25 cellular contexts compared by ENCODE assay signal in the genomic region with DNA sequence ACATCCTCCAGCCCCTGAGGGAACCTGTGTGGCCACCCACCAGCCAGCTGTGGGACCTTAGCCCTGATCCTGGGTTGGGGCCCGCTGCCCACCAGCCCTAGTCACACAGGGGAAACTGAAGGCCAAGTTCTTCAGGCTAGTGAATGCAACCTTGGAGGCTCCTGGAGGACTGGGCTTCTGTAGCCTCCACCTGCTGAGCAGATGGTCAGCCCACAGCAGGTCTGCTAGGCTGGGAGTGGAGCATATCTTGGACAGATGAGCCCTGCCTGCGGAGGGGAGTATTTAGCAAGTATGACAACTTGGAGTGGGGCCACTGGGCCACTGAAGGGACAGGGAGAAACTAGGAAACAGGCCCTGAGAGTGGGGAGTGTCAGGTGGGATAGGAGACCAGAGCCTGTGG. TPM values are rescaled to one million over a fixed set of nuclear protein-coding genes. Genes with fewer than 3 reads are reported as not detected.
DNase-seq lines count a peak whose midpoint lies in the region; ATAC-seq, FAIRE-seq and TF ChIP-seq lines count a peak whose summit lies in the region.
"Had no signal": no experiment of that assay in that cellular context is flagged by ENCODE, and none has a peak within 500 bp of the region (broad histone marks: within the 10 kb centered on the region; RNA-seq: fewer than 3 reads in every experiment).

No MANE protein-coding gene starts in this region.

- in situ Hi-C loops in HepG2 (cut with HindIII; ENCODE audit: extremely low pct_ligation_motif_present, low pct_unique_long_range_greater_than_20kb) = no loop called here

- TF ChIP-seq EP300 in HepG2 (IDR thresholded peaks at IDR 0.05; ENCODE audit: low read depth in 2 of 2, low read length in 2 of 2) = no peak
- TF ChIP-seq EP300 in HepG2 (CRISPR knock-in tag; IDR thresholded peaks at IDR 0.05; ENCODE audit: borderline replicate concordance) = no peak

- H3K4me2 ChIP-seq in HepG2 (ENCODE audit: low read depth, low read length) = no peak overlapping the region

- H3K4me3 Mint-ChIP-seq in neural crest cell = no peak overlapping the region
- H3K4me3 Mint-ChIP-seq in stimulated activated naive B cell treated with anti-CD40 and anti-IgM and Interleukin-4, amounts not matched to agents 10 μg/mL and 1 μg/mL and 100 μg/mL, for 72 hours = no peak overlapping the region

- H4K20me1 ChIP-seq in HepG2 (ENCODE audit: insufficient read depth, low read length) = no peaks in the 10 kb centered on the region

- no peak for TF ChIP-seq RAD21 in HepG2 (CRISPR knock-in tag; IDR thresholded peaks at IDR 0.05)

- H3K4me1 ChIP-seq in HepG2 (ENCODE audit: insufficient read depth, low read length) (peaks cover 47% of the 10 kb centered on the region), right lobe of liver (no peaks in the 10 kb centered on the region)

- H3K4me3 ChIP-seq in HepG2 (replicated peaks in 1 of 3; ENCODE audit: insufficient read depth in 1 of 3, low read depth in 2 of 3, low read length in 3 of 3) (no peak overlapping the region), right lobe of liver (no peak overlapping the region)
- H3K4me3 ChIP-seq: SK-N-MC had no signal

- H3K9me3 ChIP-seq in HepG2 (ENCODE audit: low read length) (no peaks in the 10 kb centered on the region), right lobe of liver (no peaks in the 10 kb centered on the region)

- no peaks in the 10 kb centered on the region for H3K9me3 Mint-ChIP-seq in neural crest cell
- no peaks in the 10 kb centered on the region for H3K9me3 Mint-ChIP-seq in stimulated activated naive B cell treated with anti-CD40 and anti-IgM and Interleukin-4, amounts not matched to agents 10 μg/mL and 1 μg/mL and 100 μg/mL, for 72 hours

- H3K27me3 ChIP-seq in HepG2 (ENCODE audit: control insufficient read depth in 1 of 2, insufficient read depth in 2 of 2, low read length in 2 of 2) (peaks cover 5 to 40% of the 10 kb centered on the region in 2 experiments; a peak in 4 of 5 replicates), right lobe of liver (no peaks in the 10 kb centered on the region)

- no peak overlapping the region for H2AFZ ChIP-seq in HepG2 (ENCODE audit: low read length)

- CTCF ChIA-PET in HepG2 (lab: Yijun Ruan, JAX; ENCODE audit: low intra/inter-chr PET ratio, low total read pairs) = no interaction called here

- no peaks in the 10 kb centered on the region for H3K36me3 Mint-ChIP-seq in neural crest cell (ENCODE audit: low read depth)
- H3K36me3 Mint-ChIP-seq in stimulated activated naive B cell treated with anti-CD40 and anti-IgM and Interleukin-4, amounts not matched to agents 10 μg/mL and 1 μg/mL and 100 μg/mL, for 72 hours = no peaks in the 10 kb centered on the region

- H3K36me3 ChIP-seq in HepG2 (replicated peaks in 1 of 2; ENCODE audit: control insufficient read depth in 1 of 2, insufficient read depth in 2 of 2, low read length in 2 of 2) (no peaks in the 10 kb centered on the region), right lobe of liver (no peaks in the 10 kb centered on the region)

- intact Hi-C loops in HepG2 (cut with micrococcal nuclease; ENCODE audit: unreplicated experiment) (no loop called here), right lobe of liver (cut with DNase I) (no loop called here)

- peak overlapping the region; percentile 12 for H3K27ac Mint-ChIP-seq in neural crest cell (ENCODE audit: unreplicated experiment)
- peak overlapping the region; percentile 62 for H3K27ac Mint-ChIP-seq in stimulated activated naive B cell treated with anti-CD40 and anti-IgM and Interleukin-4, amounts not matched to agents 10 μg/mL and 1 μg/mL and 100 μg/mL, for 72 hours

- peaks cover 10% of the 10 kb centered on the region for H3K27me3 Mint-ChIP-seq in neural crest cell (ENCODE audit: low read depth)
- H3K27me3 Mint-ChIP-seq in stimulated activated naive B cell treated with anti-CD40 and anti-IgM and Interleukin-4, amounts not matched to agents 10 μg/mL and 1 μg/mL and 100 μg/mL, for 72 hours = peaks cover 0 to 9% of the 10 kb centered on the region in 2 donors

- TF ChIP-seq CTCF in HepG2 (CRISPR knock-in tag; IDR thresholded peaks at IDR 0.05) (no peak), right lobe of liver (IDR thresholded peaks at IDR 0.05) (no peak), neural crest cell (conservative IDR thresholded peaks at IDR 0.05) (no peak)

- ATAC-seq in HepG2 = peak; percentile 20
- no peak for ATAC-seq in right lobe of liver
- no peak for ATAC-seq in stimulated activated naive B cell treated with anti-CD40 and anti-IgM and Interleukin-4, amounts not matched to agents 10 μg/mL and 1 μg/mL and 100 μg/mL, for 72 hours (replicated peaks)

- WGBS in HepG2 (ENCODE audit: low lambda C conversion rate) = 37% methylated on average over 2 of the region's 2 CpGs
- 100% methylated on average over 1 of the region's 2 CpGs for WGBS in right lobe of liver (ENCODE audit: insufficient coverage, low coverage, low lambda C conversion rate, missing lambda C conversion rate)

- H3K4me1 Mint-ChIP-seq in neural crest cell = no peaks in the 10 kb centered on the region
- H3K4me1 Mint-ChIP-seq in stimulated activated naive B cell treated with anti-CD40 and anti-IgM and Interleukin-4, amounts not matched to agents 10 μg/mL and 1 μg/mL and 100 μg/mL, for 72 hours = peaks cover 11 to 21% of the 10 kb centered on the region in 2 donors

- no peak overlapping the region for H3K27ac ChIP-seq in HepG2 (ENCODE audit: extremely low read length, insufficient read depth, low read length)
- no peak overlapping the region for H3K27ac ChIP-seq in right lobe of liver
- H3K27ac ChIP-seq: SK-N-MC had no signal

- TF ChIP-seq POLR2A in HepG2 (IDR thresholded peaks at IDR 0.05; ENCODE audit: insufficient read depth in 1 of 2, low read depth in 2 of 2, low read length in 2 of 2) (no peak), right lobe of liver (IDR thresholded peaks at IDR 0.05) (no peak)

- FAIRE-seq in HepG2 (lab: Jason Lieb, UNC) = no peak
- FAIRE-seq: G401.6, RCC 7860 had no signal

- H3K79me2 ChIP-seq in HepG2 (ENCODE audit: insufficient read depth, low read length) = no peaks in the 10 kb centered on the region

- POLR2A ChIA-PET in HepG2 (lab: Yijun Ruan, JAX) = interaction anchor here (2.3 kb wide), 1 partner anchor 10 kb away, joined by 9 read pairs; no protein-coding TSS in a partner anchor

- no TSS peak for BruUV-seq in HepG2 (replicated peaks; lab: Mats Ljungman, UMichigan)

- DNase-seq in HepG2 (ENCODE audit: low spot score) = no peak
- no peak for DNase-seq in right lobe of liver
- no peak for DNase-seq in neural crest cell (ENCODE audit: low read depth, low spot score)
- no peak for DNase-seq in stimulated activated naive B cell treated with anti-CD40 and anti-IgM and Interleukin-4, amounts not matched to agents 10 μg/mL and 1 μg/mL and 100 μg/mL, for 72 hours
- no peak for DNase-seq in central memory CD4-positive, alpha-beta T cell
- DNase-seq in cerebellar nuclear complex (lab: John Stamatoyannopoulos, UW) = no peak
- DNase-seq: DMS53, GOT3, HCEC 1CT, IMR-90, Karpas-422, NCI-H1092, NCI-H1436, NCI-H187, NCI-H2081 treated with DMSO at 0.1 percent for 48 hours, NCI-H2171, NCI-H226, NCI-H510A treated with DMSO at 0.1 percent for 48 hours, NCI-H748 treated with DMSO at 0.1 percent for 48 hours, SIG-M5 had no signal

- H3K9ac ChIP-seq in HepG2 (ENCODE audit: insufficient read depth, low read depth, low read length) = no peak overlapping the region

RNA-seq across cellular contexts. Expression of a gene that starts 4.1 kb away (rescaled TPM):
- total RNA-seq in HepG2 (2016; rRNA removed; fragmentation: Illumina TruSeq; extraction: Trizol) (not detected in 2 replicates), right lobe of liver (under 1 TPM in 1 of 6 experiments, not detected in 5; 0.10 TPM), neural crest cell (not detected in 2 replicates)
- not detected in 2 replicates for total RNA-seq in HepG2 (2016; cell fraction: cytosol; rRNA removed; fragmentation: Illumina TruSeq; extraction: Trizol; ENCODE audit: low read depth)
- not detected in 2 replicates for total RNA-seq in HepG2 (2016; cell fraction: insoluble cytoplasmic fraction; rRNA removed; fragmentation: Illumina TruSeq; extraction: Trizol)
- total RNA-seq in HepG2 (2016; cell fraction: membrane; rRNA removed; fragmentation: Illumina TruSeq; extraction: Trizol) = not detected in 2 replicates
- total RNA-seq in HepG2 (2016; cell fraction: nucleus; rRNA removed; fragmentation: Illumina TruSeq; extraction: Trizol) = not detected in 2 replicates
- polyA plus RNA-seq in HepG2 (2011; rRNA removed) = not detected in 2 replicates
- not detected in 2 replicates for polyA plus RNA-seq in HepG2 (2011; cell fraction: cytosol; rRNA removed)
- not detected in 2 replicates for polyA plus RNA-seq in HepG2 (2011; cell fraction: nucleus; rRNA removed)
- not detected in 2 replicates for polyA plus RNA-seq in HepG2 (2012)
- polyA plus RNA-seq in HepG2 (2016; cell fraction: cytosol; fragmentation: Illumina TruSeq; extraction: Trizol; ENCODE audit: low read depth) = not detected in 2 replicates
- polyA plus RNA-seq in HepG2 (2016; cell fraction: insoluble cytoplasmic fraction; fragmentation: Illumina TruSeq; extraction: Trizol; ENCODE audit: low read depth) = not detected in 2 replicates
- polyA plus RNA-seq in HepG2 (2016; cell fraction: membrane; fragmentation: Illumina TruSeq; extraction: Trizol; ENCODE audit: low read depth) = not detected in 2 replicates
- not detected in 2 replicates for polyA plus RNA-seq in HepG2 (2016; cell fraction: nucleus; fragmentation: Illumina TruSeq; extraction: Trizol; ENCODE audit: insufficient read depth, low read depth)
- not detected in 2 replicates for polyA minus RNA-seq in HepG2 (2011; rRNA and poly(A)+ RNA removed; ENCODE audit: low replicate concordance)
- not detected in 2 replicates for polyA minus RNA-seq in HepG2 (2011; cell fraction: cytosol; rRNA and poly(A)+ RNA removed)
- not detected in 2 replicates for polyA minus RNA-seq in HepG2 (2011; cell fraction: nucleus; rRNA and poly(A)+ RNA removed)
- total RNA-seq: A172, IMR-90 had no signal
- polyA plus RNA-seq: BJ, IMR-90 had no signal

RNA-seq across cellular contexts. Expression of a gene that starts 7.8 kb away (rescaled TPM):
- total RNA-seq in HepG2 (2016; rRNA removed; fragmentation: Illumina TruSeq; extraction: Trizol) = 23.1 and 65.1 TPM in 2 replicates
- total RNA-seq in HepG2 (2016; cell fraction: cytosol; rRNA removed; fragmentation: Illumina TruSeq; extraction: Trizol; ENCODE audit: low read depth) = 26.9 and 34.0 TPM in 2 replicates
- 17.0 and 65.2 TPM in 2 replicates for total RNA-seq in HepG2 (2016; cell fraction: insoluble cytoplasmic fraction; rRNA removed; fragmentation: Illumina TruSeq; extraction: Trizol)
- total RNA-seq in HepG2 (2016; cell fraction: membrane; rRNA removed; fragmentation: Illumina TruSeq; extraction: Trizol) = 31.5 and 34.1 TPM in 2 replicates
- 87.0 and 109 TPM in 2 replicates for total RNA-seq in HepG2 (2016; cell fraction: nucleus; rRNA removed; fragmentation: Illumina TruSeq; extraction: Trizol)
- polyA plus RNA-seq in HepG2 (2011; rRNA removed) = 84.3 and 134 TPM in 2 replicates
- polyA plus RNA-seq in HepG2 (2011; cell fraction: cytosol; rRNA removed) = 42.1 and 54.3 TPM in 2 replicates
- 687 and 790 TPM in 2 replicates for polyA plus RNA-seq in HepG2 (2011; cell fraction: nucleus; rRNA removed)
- 66.6 and 79.4 TPM in 2 replicates for polyA plus RNA-seq in HepG2 (2012)
- polyA plus RNA-seq in HepG2 (2016; cell fraction: cytosol; fragmentation: Illumina TruSeq; extraction: Trizol; ENCODE audit: low read depth) = 9.6 and 12.5 TPM in 2 replicates
- polyA plus RNA-seq in HepG2 (2016; cell fraction: insoluble cytoplasmic fraction; fragmentation: Illumina TruSeq; extraction: Trizol; ENCODE audit: low read depth) = 12.0 and 18.1 TPM in 2 replicates
- polyA plus RNA-seq in HepG2 (2016; cell fraction: membrane; fragmentation: Illumina TruSeq; extraction: Trizol; ENCODE audit: low read depth) = 17.2 and 19.1 TPM in 2 replicates
- polyA plus RNA-seq in HepG2 (2016; cell fraction: nucleus; fragmentation: Illumina TruSeq; extraction: Trizol; ENCODE audit: insufficient read depth, low read depth) = 253 and 270 TPM in 2 replicates
- 74.6 and 238 TPM in 2 replicates for polyA minus RNA-seq in HepG2 (2011; rRNA and poly(A)+ RNA removed; ENCODE audit: low replicate concordance)
- polyA minus RNA-seq in HepG2 (2011; cell fraction: cytosol; rRNA and poly(A)+ RNA removed) = 48.3 and 54.6 TPM in 2 replicates
- polyA minus RNA-seq in HepG2 (2011; cell fraction: nucleus; rRNA and poly(A)+ RNA removed) = 152 and 193 TPM in 2 replicates
- 10 to 100 TPM; 17.2 to 40.0 (median 21.9) TPM for total RNA-seq in right lobe of liver
- 36.0 and 36.8 TPM in 2 replicates for total RNA-seq in neural crest cell

RNA-seq across cellular contexts. Expression of a gene that starts 23.1 kb away (rescaled TPM):
- not detected in 2 replicates for total RNA-seq in HepG2 (2016; rRNA removed; fragmentation: Illumina TruSeq; extraction: Trizol)
- not detected in 2 replicates for total RNA-seq in HepG2 (2016; cell fraction: cytosol; rRNA removed; fragmentation: Illumina TruSeq; extraction: Trizol; ENCODE audit: low read depth)
- not detected in 2 replicates for total RNA-seq in HepG2 (2016; cell fraction: insoluble cytoplasmic fraction; rRNA removed; fragmentation: Illumina TruSeq; extraction: Trizol)
- total RNA-seq in HepG2 (2016; cell fraction: membrane; rRNA removed; fragmentation: Illumina TruSeq; extraction: Trizol) = not detected in 2 replicates
- total RNA-seq in HepG2 (2016; cell fraction: nucleus; rRNA removed; fragmentation: Illumina TruSeq; extraction: Trizol) = not detected in 2 replicates
- 0.18 and 0.26 TPM in 2 replicates for polyA plus RNA-seq in HepG2 (2011; rRNA removed)
- polyA plus RNA-seq in HepG2 (2011; cell fraction: cytosol; rRNA removed) = 0.08 and 0.27 TPM in 2 replicates
- 0.38 and 0.45 TPM in 2 replicates for polyA plus RNA-seq in HepG2 (2011; cell fraction: nucleus; rRNA removed)
- polyA plus RNA-seq in HepG2 (2012) = 0.73 TPM in 1 of 2 replicates, not detected in the other
- not detected in 2 replicates for polyA plus RNA-seq in HepG2 (2016; cell fraction: cytosol; fragmentation: Illumina TruSeq; extraction: Trizol; ENCODE audit: low read depth)
- not detected in 2 replicates for polyA plus RNA-seq in HepG2 (2016; cell fraction: insoluble cytoplasmic fraction; fragmentation: Illumina TruSeq; extraction: Trizol; ENCODE audit: low read depth)
- polyA plus RNA-seq in HepG2 (2016; cell fraction: membrane; fragmentation: Illumina TruSeq; extraction: Trizol; ENCODE audit: low read depth) = not detected in 2 replicates
- polyA plus RNA-seq in HepG2 (2016; cell fraction: nucleus; fragmentation: Illumina TruSeq; extraction: Trizol; ENCODE audit: insufficient read depth, low read depth) = not detected in 2 replicates
- polyA minus RNA-seq in HepG2 (2011; rRNA and poly(A)+ RNA removed; ENCODE audit: low replicate concordance) = 0.21 and 0.80 TPM in 2 replicates
- polyA minus RNA-seq in HepG2 (2011; cell fraction: cytosol; rRNA and poly(A)+ RNA removed) = 0.53 TPM in 1 of 2 replicates, not detected in the other
- polyA minus RNA-seq in HepG2 (2011; cell fraction: nucleus; rRNA and poly(A)+ RNA removed) = 0.26 TPM in 1 of 2 replicates, not detected in the other
- 1 to 10 TPM in 5 of 6 experiments, under 1 TPM in 1; 0.93 to 2.3 (median 1.6) TPM for total RNA-seq in right lobe of liver
- total RNA-seq in neural crest cell = not detected in 2 replicates
- total RNA-seq: A172, IMR-90 had no signal
- polyA plus RNA-seq: IMR-90 had no signal

RNA-seq across cellular contexts. Expression of a gene that starts 32.3 kb away (rescaled TPM):
- 13.2 and 36.1 TPM in 2 replicates for total RNA-seq in HepG2 (2016; rRNA removed; fragmentation: Illumina TruSeq; extraction: Trizol)
- 21.4 and 35.2 TPM in 2 replicates for total RNA-seq in HepG2 (2016; cell fraction: cytosol; rRNA removed; fragmentation: Illumina TruSeq; extraction: Trizol; ENCODE audit: low read depth)
- total RNA-seq in HepG2 (2016; cell fraction: insoluble cytoplasmic fraction; rRNA removed; fragmentation: Illumina TruSeq; extraction: Trizol) = 15.3 and 43.4 TPM in 2 replicates
- 28.1 and 30.3 TPM in 2 replicates for total RNA-seq in HepG2 (2016; cell fraction: membrane; rRNA removed; fragmentation: Illumina TruSeq; extraction: Trizol)
- total RNA-seq in HepG2 (2016; cell fraction: nucleus; rRNA removed; fragmentation: Illumina TruSeq; extraction: Trizol) = 38.4 and 54.9 TPM in 2 replicates
- polyA plus RNA-seq in HepG2 (2011; rRNA removed) = 38.9 and 46.0 TPM in 2 replicates
- polyA plus RNA-seq in HepG2 (2011; cell fraction: cytosol; rRNA removed) = 19.5 and 23.4 TPM in 2 replicates
- polyA plus RNA-seq in HepG2 (2011; cell fraction: nucleus; rRNA removed) = 217 and 291 TPM in 2 replicates
- polyA plus RNA-seq in HepG2 (2012) = 56.2 and 59.4 TPM in 2 replicates
- polyA plus RNA-seq in HepG2 (2016; cell fraction: cytosol; fragmentation: Illumina TruSeq; extraction: Trizol; ENCODE audit: low read depth) = 28.0 and 29.1 TPM in 2 replicates
- polyA plus RNA-seq in HepG2 (2016; cell fraction: insoluble cytoplasmic fraction; fragmentation: Illumina TruSeq; extraction: Trizol; ENCODE audit: low read depth) = 16.8 and 22.2 TPM in 2 replicates
- 27.6 and 33.3 TPM in 2 replicates for polyA plus RNA-seq in HepG2 (2016; cell fraction: membrane; fragmentation: Illumina TruSeq; extraction: Trizol; ENCODE audit: low read depth)
- 213 and 231 TPM in 2 replicates for polyA plus RNA-seq in HepG2 (2016; cell fraction: nucleus; fragmentation: Illumina TruSeq; extraction: Trizol; ENCODE audit: insufficient read depth, low read depth)
- polyA minus RNA-seq in HepG2 (2011; rRNA and poly(A)+ RNA removed; ENCODE audit: low replicate concordance) = 3.9 and 39.1 TPM in 2 replicates
- polyA minus RNA-seq in HepG2 (2011; cell fraction: cytosol; rRNA and poly(A)+ RNA removed) = 12.8 and 12.9 TPM in 2 replicates
- polyA minus RNA-seq in HepG2 (2011; cell fraction: nucleus; rRNA and poly(A)+ RNA removed) = 24.2 and 31.6 TPM in 2 replicates
- total RNA-seq in right lobe of liver = 100 to 1,000 TPM in 4 of 6 experiments, 10 to 100 TPM in 2; 29.4 to 207 (median 137) TPM
- 16.6 and 17.6 TPM in 2 replicates for total RNA-seq in neural crest cell

RNA-seq across cellular contexts. Expression of a gene that starts 39.5 kb away (rescaled TPM):
- not detected in 2 replicates for total RNA-seq in HepG2 (2016; rRNA removed; fragmentation: Illumina TruSeq; extraction: Trizol)
- not detected in 2 replicates for total RNA-seq in HepG2 (2016; cell fraction: cytosol; rRNA removed; fragmentation: Illumina TruSeq; extraction: Trizol; ENCODE audit: low read depth)
- total RNA-seq in HepG2 (2016; cell fraction: insoluble cytoplasmic fraction; rRNA removed; fragmentation: Illumina TruSeq; extraction: Trizol) = not detected in 2 replicates
- not detected in 2 replicates for total RNA-seq in HepG2 (2016; cell fraction: membrane; rRNA removed; fragmentation: Illumina TruSeq; extraction: Trizol)
- total RNA-seq in HepG2 (2016; cell fraction: nucleus; rRNA removed; fragmentation: Illumina TruSeq; extraction: Trizol) = not detected in 2 replicates
- not detected in 2 replicates for polyA plus RNA-seq in HepG2 (2011; rRNA removed)
- polyA plus RNA-seq in HepG2 (2011; cell fraction: cytosol; rRNA removed) = not detected in 2 replicates
- not detected in 2 replicates for polyA plus RNA-seq in HepG2 (2011; cell fraction: nucleus; rRNA removed)
- not detected in 2 replicates for polyA plus RNA-seq in HepG2 (2012)
- polyA plus RNA-seq in HepG2 (2016; cell fraction: cytosol; fragmentation: Illumina TruSeq; extraction: Trizol; ENCODE audit: low read depth) = not detected in 2 replicates
- polyA plus RNA-seq in HepG2 (2016; cell fraction: insoluble cytoplasmic fraction; fragmentation: Illumina TruSeq; extraction: Trizol; ENCODE audit: low read depth) = not detected in 2 replicates
- not detected in 2 replicates for polyA plus RNA-seq in HepG2 (2016; cell fraction: membrane; fragmentation: Illumina TruSeq; extraction: Trizol; ENCODE audit: low read depth)
- not detected in 2 replicates for polyA plus RNA-seq in HepG2 (2016; cell fraction: nucleus; fragmentation: Illumina TruSeq; extraction: Trizol; ENCODE audit: insufficient read depth, low read depth)
- not detected in 2 replicates for polyA minus RNA-seq in HepG2 (2011; rRNA and poly(A)+ RNA removed; ENCODE audit: low replicate concordance)
- not detected in 2 replicates for polyA minus RNA-seq in HepG2 (2011; cell fraction: cytosol; rRNA and poly(A)+ RNA removed)
- not detected in 2 replicates for polyA minus RNA-seq in HepG2 (2011; cell fraction: nucleus; rRNA and poly(A)+ RNA removed)
- not detected for total RNA-seq in right lobe of liver
- not detected in 2 replicates for total RNA-seq in neural crest cell
- total RNA-seq: A172, IMR-90 had no signal
- polyA plus RNA-seq: BJ, IMR-90 had no signal
